In the genomic region with DNA sequence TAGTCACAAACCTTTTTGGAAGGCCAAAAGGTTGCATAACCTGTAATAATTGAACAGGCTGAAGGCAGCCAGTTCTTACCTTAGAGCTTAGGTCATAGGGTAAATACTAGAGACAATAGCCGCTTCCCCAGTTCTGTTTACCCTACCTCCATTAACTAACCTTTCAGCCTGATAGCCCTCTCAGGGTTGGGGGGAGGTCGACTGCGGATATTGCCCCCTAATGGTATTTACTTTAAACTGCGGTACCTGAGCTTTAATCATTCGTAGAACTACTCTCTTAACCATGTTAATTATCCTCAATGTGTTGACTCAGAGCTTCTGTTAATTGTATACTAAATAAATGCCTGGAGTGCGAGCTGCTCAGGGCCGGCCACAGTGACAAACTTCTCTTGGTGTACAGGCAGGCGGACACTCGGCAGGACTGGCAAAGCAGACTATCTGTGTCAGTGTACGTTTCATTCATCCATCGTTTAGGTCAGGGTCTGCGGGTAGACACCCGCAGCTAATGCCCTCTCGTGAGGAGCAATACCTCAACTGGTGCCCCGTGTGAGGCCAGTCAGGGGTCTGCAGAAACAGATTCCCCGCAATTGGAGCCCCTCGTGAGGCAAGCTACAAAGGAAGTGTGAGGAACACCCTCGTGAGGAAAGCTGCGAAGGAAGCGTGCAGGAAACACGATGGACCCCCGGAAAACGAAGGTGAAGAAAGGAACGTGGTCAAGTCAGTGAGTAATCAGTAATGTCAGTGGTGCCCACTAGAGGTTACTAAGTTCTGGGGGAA, we compare ENCODE assay signal across 14 cellular contexts.
DNase-seq lines count a peak whose midpoint lies in the region; ATAC-seq and TF ChIP-seq lines count a peak whose summit lies in the region.
"Had no signal": no experiment of that assay in that cellular context is flagged by ENCODE, and none has a peak within 500 bp of the region (broad histone marks: within the 10 kb centered on the region; RNA-seq: fewer than 3 reads in every experiment).

No MANE protein-coding gene starts in this region.

- H3K9me3 ChIP-seq in PC-3 (ENCODE audit: low read length) = no peaks in the 10 kb centered on the region
- no peaks in the 10 kb centered on the region for H3K9me3 ChIP-seq in CD4-positive, alpha-beta memory T cell (ENCODE audit: control insufficient read depth in 1 of 2, low read length in 2 of 2)

- BruUV-seq in PC-3 (replicated peaks; lab: Mats Ljungman, UMichigan) = no TSS peak

- no peaks in the 10 kb centered on the region for H3K27me3 ChIP-seq in PC-3 (ENCODE audit: low read length)
- no peaks in the 10 kb centered on the region for H3K27me3 ChIP-seq in CD4-positive, alpha-beta memory T cell (ENCODE audit: insufficient read depth, low read length)

- DNase-seq in COR-L47 (lab: John Stamatoyannopoulos, UW) (peak; percentile 33), NCI-H1417 (lab: John Stamatoyannopoulos, UW) (peak in 2 of 3 experiments; percentile 27 to 73), PC-3 (no peak), left kidney (ENCODE audit: low read depth, low spot score) (peak; percentile 7), NCI-H1694 treated with DMSO at 0.1 percent for 48 hours (lab: John Stamatoyannopoulos, UW) (no peak), NCI-H2196 (lab: John Stamatoyannopoulos, UW; ENCODE audit: unreplicated experiment) (no peak)
- no peak for DNase-seq in CD4-positive, alpha-beta memory T cell
- DNase-seq: activated CD4-positive, alpha-beta T cell treated with anti-CD3 and anti-CD28 coated beads for 36 hours; activated CD8-positive, alpha-beta memory T cell treated with anti-CD3 and anti-CD28 coated beads, Interleukin-2, amount 50 U/mL, for 48 hours; activated naive CD4-positive, alpha-beta T cell treated with anti-CD3 and anti-CD28 coated beads, Interleukin-2, amount 10 ng/mL, durations not matched to agents 7 days and 5 days; Calu3; T-helper 9 cell had no signal

- POLR2A ChIA-PET in PC-3 (lab: Charles Lee; ENCODE audit: unreplicated experiment) = no interaction called here
- POLR2A ChIA-PET in CD4-positive, alpha-beta memory T cell (lab: Charles Lee; ENCODE audit: partially characterized antibody) = no interaction called here

- ATAC-seq in PC-3 (no peak), HG03469 (IDR thresholded peaks at IDR 0.05; ENCODE audit: unreplicated experiment) (no peak)

- H3K79me2 ChIP-seq in PC-3 (ENCODE audit: low read length) = no peaks in the 10 kb centered on the region

- H4K20me1 ChIP-seq in PC-3 (ENCODE audit: low read length) = no peaks in the 10 kb centered on the region

- no peak overlapping the region for H3K4me3 Mint-ChIP-seq in CD4-positive, alpha-beta memory T cell
- H3K4me3 Mint-ChIP-seq: activated naive CD4-positive, alpha-beta T cell treated with anti-CD3 and anti-CD28 coated beads, Interleukin-2, amount 10 ng/mL, durations not matched to agents 7 days and 5 days; mesothelial cell of epicardium had no signal

- H3K4me1 Mint-ChIP-seq in CD4-positive, alpha-beta memory T cell = peaks cover 0 to 4% (median 2%) of the 10 kb centered on the region in 4 donors

- peak; percentile 44; the same call in 1 of the 2 replicates for TF ChIP-seq CTCF in PC-3 (conservative IDR thresholded peaks at IDR 0.05; ENCODE audit: low read depth, low read length)

- no peak overlapping the region for H3K9ac ChIP-seq in PC-3 (ENCODE audit: low read length)

- H3K4me1 ChIP-seq in PC-3 (ENCODE audit: insufficient read depth, low read length) = no peaks in the 10 kb centered on the region
- no peaks in the 10 kb centered on the region for H3K4me1 ChIP-seq in CD4-positive, alpha-beta memory T cell (ENCODE audit: insufficient read depth, low read length)

- no peaks in the 10 kb centered on the region for H3F3A ChIP-seq in PC-3 (ENCODE audit: low read length, unreplicated experiment)

- no peak overlapping the region for H3K27ac Mint-ChIP-seq in CD4-positive, alpha-beta memory T cell
- H3K27ac Mint-ChIP-seq: activated CD4-positive, alpha-beta T cell treated with anti-CD3 and anti-CD28 coated beads for 36 hours; activated naive CD4-positive, alpha-beta T cell treated with anti-CD3 and anti-CD28 coated beads, Interleukin-2, amount 10 ng/mL, durations not matched to agents 7 days and 5 days; mesothelial cell of epicardium had no signal

- no peaks in the 10 kb centered on the region for H3K9me2 ChIP-seq in PC-3 (replicated peaks; ENCODE audit: low read length)

- H3K27me3 Mint-ChIP-seq in CD4-positive, alpha-beta memory T cell = peaks cover 0 to 3% of the 10 kb centered on the region in 2 donors

- no peak overlapping the region for H3K27ac ChIP-seq in PC-3 (ENCODE audit: low read length)
- H3K27ac ChIP-seq in CD4-positive, alpha-beta memory T cell (ENCODE audit: low read depth, low read length) = no peak overlapping the region

- CTCF ChIA-PET in PC-3 (lab: Charles Lee) = no interaction called here
- CTCF ChIA-PET in CD4-positive, alpha-beta memory T cell (lab: Charles Lee; ENCODE audit: partially characterized antibody) = no interaction called here

- no peak overlapping the region for H3K4me2 ChIP-seq in PC-3 (ENCODE audit: low read length)

- no peaks in the 10 kb centered on the region for H3K36me3 ChIP-seq in PC-3 (ENCODE audit: low read depth, low read length)
- H3K36me3 ChIP-seq in CD4-positive, alpha-beta memory T cell (ENCODE audit: insufficient read depth, low read length) = no peaks in the 10 kb centered on the region

- no peak overlapping the region for H3K4me3 ChIP-seq in PC-3 (ENCODE audit: low read length)
- H3K4me3 ChIP-seq in CD4-positive, alpha-beta memory T cell (ENCODE audit: low read length in 2 of 2) = no peak overlapping the region

- no peak overlapping the region for H2AFZ ChIP-seq in PC-3 (ENCODE audit: low read length)

- no peaks in the 10 kb centered on the region for H3K36me3 Mint-ChIP-seq in CD4-positive, alpha-beta memory T cell
- H3K36me3 Mint-ChIP-seq: activated naive CD4-positive, alpha-beta T cell treated with anti-CD3 and anti-CD28 coated beads, Interleukin-2, amount 10 ng/mL, durations not matched to agents 7 days and 5 days; mesothelial cell of epicardium had no signal

- H3K9me3 Mint-ChIP-seq in CD4-positive, alpha-beta memory T cell = peaks cover 0 to 5% (median under 1%) of the 10 kb centered on the region in 8 donors
- H3K9me3 Mint-ChIP-seq: activated naive CD4-positive, alpha-beta T cell treated with anti-CD3 and anti-CD28 coated beads, Interleukin-2, amount 10 ng/mL, durations not matched to agents 7 days and 5 days had no signal

- intact Hi-C loops in PC-3 (cut with micrococcal nuclease) = no loop called here
- intact Hi-C loops in CD4-positive, alpha-beta memory T cell (cut with micrococcal nuclease) = no loop called here

Comparison
In these comparisons a context has a peak if more than half of its experiments do, and no peak if none do; other contexts are left out.
1. DNase-seq: peak in COR-L47 (single experiment), NCI-H1417 (2 of 3) and left kidney (single experiment); none in PC-3 (single experiment), CD4-positive, alpha-beta memory T cell (0 of 5), NCI-H1694 treated with DMSO at 0.1 percent for 48 hours (single experiment) and NCI-H2196 (single experiment).